In the genomic region with DNA sequence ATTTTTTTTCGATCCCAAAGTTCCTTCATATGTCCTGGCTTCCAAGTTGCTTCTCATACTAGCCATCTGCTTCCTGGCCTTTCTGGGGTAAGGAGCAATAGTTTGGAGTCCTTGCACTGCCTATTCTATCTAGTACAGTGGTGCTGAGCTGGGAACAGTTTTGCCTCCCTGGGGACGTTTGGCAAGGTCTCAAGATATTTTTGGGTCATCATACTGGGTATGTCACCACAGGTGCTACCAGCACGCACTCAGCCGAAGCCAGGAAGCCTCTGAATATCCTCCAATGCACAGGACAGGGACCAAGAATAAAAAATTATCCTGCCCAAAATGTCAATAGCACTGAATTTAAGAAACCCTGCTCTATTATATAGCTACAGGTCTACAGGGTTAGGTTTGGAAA, we compare ENCODE assay signal across 22 cellular contexts. TPM values are rescaled to one million over a fixed set of nuclear protein-coding genes. Genes with fewer than 3 reads are reported as not detected.
DNase-seq lines count a peak whose midpoint lies in the region; ATAC-seq, FAIRE-seq and TF ChIP-seq lines count a peak whose summit lies in the region.
"Had no signal": no experiment of that assay in that cellular context is flagged by ENCODE, and none has a peak within 500 bp of the region (broad histone marks: within the 10 kb centered on the region; RNA-seq: fewer than 3 reads in every experiment).

No MANE protein-coding gene starts in this region.

- ATAC-seq in GM19452 (IDR thresholded peaks at IDR 0.05; ENCODE audit: unreplicated experiment) (peak; percentile 72), HG02759 (IDR thresholded peaks at IDR 0.05; ENCODE audit: unreplicated experiment) (peak; percentile 78), HG03565 (IDR thresholded peaks at IDR 0.05; ENCODE audit: unreplicated experiment) (peak; percentile 49)
- ATAC-seq: stimulated activated naive CD8-positive, alpha-beta T cell treated with anti-CD3 and anti-CD28 coated beads, Interleukin-15, Interleukin-2, amounts not matched to agents 100 U/mL and 50 U/mL, for 24 hours had no signal

- no peak for TF ChIP-seq CTCF in tibial artery (IDR thresholded peaks at IDR 0.05)

- no peaks in the 10 kb centered on the region for H3K27me3 ChIP-seq in tibial artery
- H3K27me3 ChIP-seq: ascending aorta, SJSA1 had no signal

- peak overlapping the region; percentile 40; the same call in 1 of the 2 replicates for H3K4me3 ChIP-seq in GM08714 (ENCODE audit: low read length)
- H3K4me3 ChIP-seq in tibial artery = no peak overlapping the region
- H3K4me3 ChIP-seq: ascending aorta, SJSA1 had no signal

- FAIRE-seq in urothelium cell line (lab: Jason Lieb, UNC) = no peak

- no peak for DNase-seq in urothelium cell line (ENCODE audit: low spot score)
- DNase-seq in tibial artery = no peak
- no peak for DNase-seq in NCI-H2171 treated with DMSO at 0.1 percent for 48 hours (lab: John Stamatoyannopoulos, UW)
- no peak for DNase-seq in H4 (ENCODE audit: low spot score)
- DNase-seq: activated naive CD4-positive, alpha-beta T cell; CD4-positive, alpha-beta T cell; DMS79 treated with DMSO at 0.1 percent for 48 hours; foreskin fibroblast; H9; midbrain; MM.1S; NCI-H2029 treated with DMSO at 0.1 percent for 48 hours; NCI-H524 treated with DMSO at 0.1 percent for 48 hours; OCI-M1; stimulated activated naive CD8-positive, alpha-beta T cell treated with anti-CD3 and anti-CD28 coated beads, Interleukin-15, Interleukin-2, amounts not matched to agents 100 U/mL and 50 U/mL, for 24 hours; T1000 had no signal

- no peaks in the 10 kb centered on the region for H3K4me1 ChIP-seq in tibial artery
- H3K4me1 ChIP-seq: ascending aorta, SJSA1 had no signal

- no peak overlapping the region for H3K27ac ChIP-seq in tibial artery
- H3K27ac ChIP-seq: ascending aorta, SJSA1 had no signal

- H3K36me3 ChIP-seq in tibial artery = no peaks in the 10 kb centered on the region
- H3K36me3 ChIP-seq: ascending aorta, SJSA1 had no signal

- H3K9me3 ChIP-seq in tibial artery = no peaks in the 10 kb centered on the region
- H3K9me3 ChIP-seq: ascending aorta, SJSA1 had no signal

- intact Hi-C loops in tibial artery (cut with DNase I; ENCODE audit: low total_unique reads) = no loop called here

RNA-seq across cellular contexts. Expression of gene TMSB15B, which starts 35.4 kb away (rescaled TPM):
- total RNA-seq in H4 (2014; rRNA removed; shearing (Covaris generic)) = 12.7 and 24.7 TPM in 2 replicates
